ENCODE assay signal across 8 cellular contexts in genomic region chr5:134561871-134562296, GRCh38. TPM values are rescaled to one million over a fixed set of nuclear protein-coding genes. Genes with fewer than 3 reads are reported as not detected.
DNase-seq lines count a peak whose midpoint lies in the region; ATAC-seq and TF ChIP-seq lines count a peak whose summit lies in the region.

No MANE protein-coding gene starts in this region.

- CTCF ChIA-PET in activated CD4-positive, alpha-beta T cell treated with anti-CD3 and anti-CD28 coated beads for 36 hours (lab: Charles Lee), result interaction anchor here (1.6 kb wide), 1 partner anchor 16 kb away, joined by 4 read pairs; no protein-coding TSS in a partner anchor
- CTCF ChIA-PET in OCI-LY7 (lab: Charles Lee; ENCODE audit: unreplicated experiment), result no interaction called here

- H3K9me3 ChIP-seq in OCI-LY7 (ENCODE audit: low read length), result no peaks in the 10 kb centered on the region

- no TSS peak for BruUV-seq in OCI-LY7 (replicated peaks; lab: Mats Ljungman, UMichigan)

- H3K27ac ChIP-seq in OCI-LY7 (ENCODE audit: low read depth, low read length, poor library complexity, severe bottlenecking), result no peak overlapping the region

- H3K27ac Mint-ChIP-seq in activated CD4-positive, alpha-beta T cell treated with anti-CD3 and anti-CD28 coated beads for 36 hours, result peak overlapping the region; percentile 30
- peak overlapping the region; percentile 90 for H3K27ac Mint-ChIP-seq in stimulated activated effector memory CD8-positive, alpha-beta T cell treated with anti-CD3 and anti-CD28 coated beads, Interleukin-12 subunit alpha, Interleukin-12 subunit beta, amount 100 ng/mL, for 72 hours
- no peak overlapping the region for H3K27ac Mint-ChIP-seq in activated T-helper 1 cell treated with anti-CD3 and anti-CD28 coated beads, Interleukin-12 subunit alpha, Interleukin-12 subunit beta, Interleukin-2, Interleukin-4 antibody, amounts not matched to agents 30 ng/mL and 10 ng/mL and 1 ng/mL, durations not matched to agents 14 hours and 24 hours and 36 hours

- H3K79me2 ChIP-seq in OCI-LY7 (ENCODE audit: insufficient read depth, low read depth, low read length), result no peaks in the 10 kb centered on the region

- peaks cover 46% of the 10 kb centered on the region for H3K36me3 Mint-ChIP-seq in activated CD4-positive, alpha-beta T cell treated with anti-CD3 and anti-CD28 coated beads for 36 hours (ENCODE audit: low read depth)
- peaks cover 79% of the 10 kb centered on the region for H3K36me3 Mint-ChIP-seq in stimulated activated effector memory CD8-positive, alpha-beta T cell treated with anti-CD3 and anti-CD28 coated beads, Interleukin-12 subunit alpha, Interleukin-12 subunit beta, amount 100 ng/mL, for 72 hours
- H3K36me3 Mint-ChIP-seq in activated T-helper 1 cell treated with anti-CD3 and anti-CD28 coated beads, Interleukin-12 subunit alpha, Interleukin-12 subunit beta, Interleukin-2, Interleukin-4 antibody, amounts not matched to agents 30 ng/mL and 10 ng/mL and 1 ng/mL, durations not matched to agents 14 hours and 24 hours and 36 hours (ENCODE audit: low read depth), result peaks cover 49% of the 10 kb centered on the region

- H3K27me3 Mint-ChIP-seq in activated CD4-positive, alpha-beta T cell treated with anti-CD3 and anti-CD28 coated beads for 36 hours, result no peaks in the 10 kb centered on the region
- H3K27me3 Mint-ChIP-seq in activated T-helper 1 cell treated with anti-CD3 and anti-CD28 coated beads, Interleukin-12 subunit alpha, Interleukin-12 subunit beta, Interleukin-2, Interleukin-4 antibody, amounts not matched to agents 30 ng/mL and 10 ng/mL and 1 ng/mL, durations not matched to agents 14 hours and 24 hours and 36 hours (ENCODE audit: insufficient read depth), result no peaks in the 10 kb centered on the region

- H3K9me2 ChIP-seq in OCI-LY7 (ENCODE audit: insufficient read depth, low read length), result no peaks in the 10 kb centered on the region

- POLR2A ChIA-PET in activated CD4-positive, alpha-beta T cell treated with anti-CD3 and anti-CD28 coated beads for 36 hours (lab: Charles Lee), result no interaction called here
- POLR2A ChIA-PET in OCI-LY7 (lab: Charles Lee), result interaction anchor here (1.4 kb wide), 1 partner anchor 18 kb away, joined by 3 read pairs; no protein-coding TSS in a partner anchor

- no peak for ATAC-seq in activated CD4-positive, alpha-beta T cell treated with anti-CD3 and anti-CD28 coated beads for 36 hours
- ATAC-seq in stimulated activated effector memory CD8-positive, alpha-beta T cell treated with anti-CD3 and anti-CD28 coated beads, Interleukin-12 subunit alpha, Interleukin-12 subunit beta, amount 100 ng/mL, for 72 hours, result no peak
- no peak for ATAC-seq in GM21515 (IDR thresholded peaks at IDR 0.05; ENCODE audit: unreplicated experiment)

- no peaks in the 10 kb centered on the region for H3K4me1 ChIP-seq in OCI-LY7 (ENCODE audit: insufficient read depth, low read length, poor library complexity, severe bottlenecking)

- H3K4me1 Mint-ChIP-seq in activated CD4-positive, alpha-beta T cell treated with anti-CD3 and anti-CD28 coated beads for 36 hours, result peaks cover 1% of the 10 kb centered on the region
- H3K4me1 Mint-ChIP-seq in stimulated activated effector memory CD8-positive, alpha-beta T cell treated with anti-CD3 and anti-CD28 coated beads, Interleukin-12 subunit alpha, Interleukin-12 subunit beta, amount 100 ng/mL, for 72 hours, result peaks cover 11% of the 10 kb centered on the region
- H3K4me1 Mint-ChIP-seq in activated T-helper 1 cell treated with anti-CD3 and anti-CD28 coated beads, Interleukin-12 subunit alpha, Interleukin-12 subunit beta, Interleukin-2, Interleukin-4 antibody, amounts not matched to agents 30 ng/mL and 10 ng/mL and 1 ng/mL, durations not matched to agents 14 hours and 24 hours and 36 hours (ENCODE audit: low read depth), result peaks cover 2% of the 10 kb centered on the region

- no peak overlapping the region for H3K4me2 ChIP-seq in OCI-LY7 (ENCODE audit: low read length)

- H3K36me3 ChIP-seq in OCI-LY7 (ENCODE audit: insufficient read depth, low read length), result peaks cover 85% of the 10 kb centered on the region

- peak; percentile 35 for DNase-seq in activated CD4-positive, alpha-beta T cell treated with anti-CD3 and anti-CD28 coated beads for 36 hours
- no peak for DNase-seq in activated CD4-positive, alpha-beta T cell treated with anti-CD3 and anti-CD28 coated beads for 1 hour
- DNase-seq in OCI-LY7 (ENCODE audit: low spot score) (peak; percentile 47), fibroblast of the aortic adventitia (ENCODE audit: low read depth) (peak; percentile 90)
- no peak for DNase-seq in stimulated activated effector memory CD8-positive, alpha-beta T cell treated with anti-CD3 and anti-CD28 coated beads, Interleukin-12 subunit alpha, Interleukin-12 subunit beta, amount 100 ng/mL, for 72 hours (ENCODE audit: low spot score in 2 of 2)
- DNase-seq in activated CD8-positive, alpha-beta memory T cell treated with anti-CD3 and anti-CD28 coated beads, Interleukin-2, amount 50 U/mL, for 4 hours, result no peak
- no peak for DNase-seq in activated T-helper 1 cell treated with anti-CD3 and anti-CD28 coated beads, Interleukin-12 subunit alpha, Interleukin-12 subunit beta, Interleukin-2, Interleukin-4 antibody, amounts not matched to agents 30 ng/mL and 10 ng/mL and 1 ng/mL, durations not matched to agents 14 hours and 24 hours and 36 hours (ENCODE audit: low spot score)

- H2AFZ ChIP-seq in OCI-LY7 (ENCODE audit: low read length), result no peak overlapping the region

- H3K9me3 Mint-ChIP-seq in activated CD4-positive, alpha-beta T cell treated with anti-CD3 and anti-CD28 coated beads for 36 hours (ENCODE audit: low read depth), result no peaks in the 10 kb centered on the region
- H3K9me3 Mint-ChIP-seq in stimulated activated effector memory CD8-positive, alpha-beta T cell treated with anti-CD3 and anti-CD28 coated beads, Interleukin-12 subunit alpha, Interleukin-12 subunit beta, amount 100 ng/mL, for 72 hours, result no peaks in the 10 kb centered on the region
- no peaks in the 10 kb centered on the region for H3K9me3 Mint-ChIP-seq in activated T-helper 1 cell treated with anti-CD3 and anti-CD28 coated beads, Interleukin-12 subunit alpha, Interleukin-12 subunit beta, Interleukin-2, Interleukin-4 antibody, amounts not matched to agents 30 ng/mL and 10 ng/mL and 1 ng/mL, durations not matched to agents 14 hours and 24 hours and 36 hours

- TF ChIP-seq CTCF in OCI-LY7 (conservative IDR thresholded peaks at IDR 0.05; ENCODE audit: low read length), result peak; percentile 71
- peak; percentile 64 for TF ChIP-seq CTCF in fibroblast of the aortic adventitia (IDR thresholded peaks at IDR 0.05; ENCODE audit: insufficient read depth, low read length)

- intact Hi-C loops in activated CD4-positive, alpha-beta T cell treated with anti-CD3 and anti-CD28 coated beads for 36 hours (cut with DNase I, micrococcal nuclease), result no loop called here
- intact Hi-C loops in OCI-LY7 (cut with micrococcal nuclease; ENCODE audit: unreplicated experiment), result no loop called here
- intact Hi-C loops in activated T-helper 1 cell treated with anti-CD3 and anti-CD28 coated beads, Interleukin-12 subunit alpha, Interleukin-12 subunit beta, Interleukin-2, Interleukin-4 antibody, amounts not matched to agents 30 ng/mL and 10 ng/mL and 1 ng/mL, durations not matched to agents 14 hours and 24 hours and 36 hours (cut with micrococcal nuclease), result no loop called here

- H3K4me3 ChIP-seq in OCI-LY7 (ENCODE audit: low read depth, low read length, poor library complexity, severe bottlenecking), result no peak overlapping the region
- H3K4me3 ChIP-seq in fibroblast of the aortic adventitia (ENCODE audit: low read depth, low read length), result no peak overlapping the region

- no peak overlapping the region for H3K4me3 Mint-ChIP-seq in activated CD4-positive, alpha-beta T cell treated with anti-CD3 and anti-CD28 coated beads for 36 hours
- no peak overlapping the region for H3K4me3 Mint-ChIP-seq in stimulated activated effector memory CD8-positive, alpha-beta T cell treated with anti-CD3 and anti-CD28 coated beads, Interleukin-12 subunit alpha, Interleukin-12 subunit beta, amount 100 ng/mL, for 72 hours
- H3K4me3 Mint-ChIP-seq in activated T-helper 1 cell treated with anti-CD3 and anti-CD28 coated beads, Interleukin-12 subunit alpha, Interleukin-12 subunit beta, Interleukin-2, Interleukin-4 antibody, amounts not matched to agents 30 ng/mL and 10 ng/mL and 1 ng/mL, durations not matched to agents 14 hours and 24 hours and 36 hours, result no peak overlapping the region

- no peaks in the 10 kb centered on the region for H4K20me1 ChIP-seq in OCI-LY7 (ENCODE audit: insufficient read depth, low read length)

RNA-seq across cellular contexts. Expression of gene JADE2, which starts 36.4 kb away (rescaled TPM):
- 10 to 100 TPM; 58.1 to 68.0 TPM for total RNA-seq in activated CD4-positive, alpha-beta T cell treated with anti-CD3 and anti-CD28 coated beads for 36 hours
- 32.3 and 37.6 TPM in 2 replicates for total RNA-seq in OCI-LY7 (2014; rRNA removed; shearing (Covaris generic))
- 67.0 and 70.5 TPM in 2 replicates for total RNA-seq in OCI-LY7 (2022)
- 28.0 and 38.8 TPM in 2 replicates for total RNA-seq in fibroblast of the aortic adventitia (ENCODE audit: low replicate concordance)
- 70.2 and 74.3 TPM in 2 replicates for total RNA-seq in activated T-helper 1 cell treated with anti-CD3 and anti-CD28 coated beads, Interleukin-12 subunit alpha, Interleukin-12 subunit beta, Interleukin-2, Interleukin-4 antibody, amounts not matched to agents 30 ng/mL and 10 ng/mL and 1 ng/mL, durations not matched to agents 14 hours and 24 hours and 36 hours

Comparison
In these comparisons a context has a peak if more than half of its experiments do, and no peak if none do; other contexts are left out.
1. DNase-seq: peak in activated CD4-positive, alpha-beta T cell treated with anti-CD3 and anti-CD28 coated beads for 36 hours (single experiment), OCI-LY7 (single experiment) and fibroblast of the aortic adventitia (single experiment); none in activated CD4-positive, alpha-beta T cell treated with anti-CD3 and anti-CD28 coated beads for 1 hour (single experiment), stimulated activated effector memory CD8-positive, alpha-beta T cell treated with anti-CD3 and anti-CD28 coated beads, Interleukin-12 subunit alpha, Interleukin-12 subunit beta, amount 100 ng/mL, for 72 hours (0 of 2), activated CD8-positive, alpha-beta memory T cell treated with anti-CD3 and anti-CD28 coated beads, Interleukin-2, amount 50 U/mL, for 4 hours (single experiment) and activated T-helper 1 cell treated with anti-CD3 and anti-CD28 coated beads, Interleukin-12 subunit alpha, Interleukin-12 subunit beta, Interleukin-2, Interleukin-4 antibody, amounts not matched to agents 30 ng/mL and 10 ng/mL and 1 ng/mL, durations not matched to agents 14 hours and 24 hours and 36 hours (single experiment).